In genomic region chr3:43733459-43734384, GRCh38 we compare ENCODE assay signal across 12 cellular contexts. TPM values are rescaled to one million over a fixed set of nuclear protein-coding genes. Genes with fewer than 3 reads are reported as not detected.
DNase-seq lines count a peak whose midpoint lies in the region; ATAC-seq lines count a peak whose summit lies in the region.
"Had no signal": no experiment of that assay in that cellular context is flagged by ENCODE, and none has a peak within 500 bp of the region (broad histone marks: within the 10 kb centered on the region; RNA-seq: fewer than 3 reads in every experiment).

No MANE protein-coding gene starts in this region.

- ATAC-seq in GM19351 (IDR thresholded peaks at IDR 0.05; ENCODE audit: unreplicated experiment) (no peak), HG03521 (IDR thresholded peaks at IDR 0.05; ENCODE audit: unreplicated experiment) (no peak)

- DNase-seq in AG08395 (ENCODE audit: low spot score) (peak; percentile 94), NCI-H526 (lab: John Stamatoyannopoulos, UW) (peak; percentile 28 to 39), fibroblast of gingiva (ENCODE audit: low read depth) (peak; percentile 88), myocyte (ENCODE audit: low read depth) (peak; percentile 78), T1000 (lab: John Stamatoyannopoulos, UW) (no peak)
- DNase-seq in activated CD4-positive, alpha-beta T cell treated with anti-CD3 and anti-CD28 coated beads for 1 hour = no peak
- DNase-seq: activated CD4-positive, CD25-positive, alpha-beta regulatory T cell; naive B cell; NCI-H446; SHP77 treated with DMSO at 0.1 percent for 48 hours had no signal

RNA-seq across cellular contexts. Expression of gene ABHD5, which starts 43.0 kb away (rescaled TPM):
- 26.9 and 28.3 TPM in 2 replicates for total RNA-seq in myocyte
- 17.0 TPM for polyA plus RNA-seq in myocyte (2012)

Comparison
In these comparisons a context has a peak if more than half of its experiments do, and no peak if none do; other contexts are left out.
1. DNase-seq: peak in AG08395 (single experiment), NCI-H526 (2 of 2), fibroblast of gingiva (single experiment) and myocyte (single experiment); none in T1000 (single experiment) and activated CD4-positive, alpha-beta T cell treated with anti-CD3 and anti-CD28 coated beads for 1 hour (single experiment).